In the genomic region with DNA sequence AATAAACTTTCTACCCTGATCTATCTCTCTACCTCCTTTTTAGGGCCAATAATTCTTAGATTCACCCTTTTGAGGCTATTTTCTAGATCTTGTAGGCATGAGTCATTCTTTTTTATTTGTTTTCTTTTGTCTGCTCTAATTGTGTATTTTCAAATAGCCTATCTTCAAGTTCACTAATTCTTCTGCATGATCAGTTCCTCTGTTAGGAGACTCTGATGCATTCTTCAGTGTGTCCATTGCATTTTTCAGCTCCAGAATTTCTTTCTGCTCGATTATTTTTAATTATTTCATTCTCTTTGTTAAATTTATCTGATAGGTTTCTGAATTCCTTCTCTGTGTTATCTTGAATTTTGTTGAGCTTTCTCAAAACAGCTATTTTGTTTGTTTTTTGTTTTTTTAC, we compare ENCODE assay signal across 34 cellular contexts. TPM values are rescaled to one million over a fixed set of nuclear protein-coding genes. Genes with fewer than 3 reads are reported as not detected.
"Had no signal": no experiment of that assay in that cellular context is flagged by ENCODE, and none has a peak within 500 bp of the region (broad histone marks: within the 10 kb centered on the region; RNA-seq: fewer than 3 reads in every experiment).

No MANE protein-coding gene starts in this region.

- H3K4me3 ChIP-seq: colonic mucosa, esophagus squamous epithelium, gastrocnemius medialis, heart right ventricle, left lung, lower lobe of right lung, mucosa of descending colon had no signal

- H3K9me3 Mint-ChIP-seq: effector memory CD8-positive, alpha-beta T cell; endodermal cell had no signal

- H3K9me3 ChIP-seq: colonic mucosa, left lung, lower lobe of right lung, mucosa of descending colon had no signal

- ATAC-seq: effector memory CD8-positive, alpha-beta T cell; esophagus mucosa; gastrocnemius medialis; heart right ventricle; left cardiac atrium; left lung; left ventricle myocardium superior; lower lobe of right lung; mucosa of descending colon had no signal

- FAIRE-seq: endometrium, islet of Langerhans, keratinocyte had no signal

- H3K27me3 Mint-ChIP-seq: dendritic cell treated with granulocyte-macrophage colony-stimulating factor and Interleukin-4, amounts not matched to agents 40 ng/mL and 50 ng/mL, for 4 days; effector memory CD8-positive, alpha-beta T cell had no signal

- H3K36me3 ChIP-seq: colonic mucosa, esophagus squamous epithelium, gastrocnemius medialis, heart right ventricle, left lung, lower lobe of right lung had no signal

- H3K36me3 Mint-ChIP-seq: mesothelial cell of epicardium had no signal

- H3K27ac Mint-ChIP-seq: dendritic cell treated with granulocyte-macrophage colony-stimulating factor and Interleukin-4, amounts not matched to agents 40 ng/mL and 50 ng/mL, for 4 days; effector memory CD8-positive, alpha-beta T cell; mesothelial cell of epicardium; naive B cell had no signal

- H3K4me1 ChIP-seq: colonic mucosa, esophagus squamous epithelium, gastrocnemius medialis, heart right ventricle, left lung, lower lobe of right lung had no signal

- H3K4me1 Mint-ChIP-seq: mesothelial cell of epicardium, naive B cell had no signal

- DNase-seq: colonic mucosa; cortex of kidney; effector CD8-positive, alpha-beta T cell; effector memory CD8-positive, alpha-beta T cell; erythroblast; esophagus squamous epithelium; foreskin fibroblast; foreskin melanocyte; gastrocnemius medialis; glutamatergic neuron; head of caudate nucleus; heart right ventricle; hippocampal formation; left cardiac atrium; left lung; left ventricle myocardium superior; lower lobe of right lung; mesenchymal stem cell; naive B cell had no signal

- H3K27ac ChIP-seq: colonic mucosa, epithelial cell of prostate, esophagus squamous epithelium, gastrocnemius medialis, heart right ventricle, left lung, lower lobe of right lung had no signal

- H3K27me3 ChIP-seq: esophagus squamous epithelium, gastrocnemius medialis, left lung had no signal

- H3K4me3 Mint-ChIP-seq: dendritic cell treated with granulocyte-macrophage colony-stimulating factor and Interleukin-4, amounts not matched to agents 40 ng/mL and 50 ng/mL, for 4 days; effector memory CD8-positive, alpha-beta T cell; endodermal cell; mesothelial cell of epicardium; naive B cell had no signal

RNA-seq across cellular contexts. Expression of a gene that starts 11.3 kb away (rescaled TPM):
- total RNA-seq: colonic mucosa, dermis microvascular lymphatic vessel endothelial cell, endodermal cell, esophagus mucosa, glomerular endothelial cell, kidney epithelial cell, left lung, left ventricle myocardium superior, lung microvascular endothelial cell, mesenteric fat pad, mucosa of descending colon, myocyte had no signal
